In the genomic region with DNA sequence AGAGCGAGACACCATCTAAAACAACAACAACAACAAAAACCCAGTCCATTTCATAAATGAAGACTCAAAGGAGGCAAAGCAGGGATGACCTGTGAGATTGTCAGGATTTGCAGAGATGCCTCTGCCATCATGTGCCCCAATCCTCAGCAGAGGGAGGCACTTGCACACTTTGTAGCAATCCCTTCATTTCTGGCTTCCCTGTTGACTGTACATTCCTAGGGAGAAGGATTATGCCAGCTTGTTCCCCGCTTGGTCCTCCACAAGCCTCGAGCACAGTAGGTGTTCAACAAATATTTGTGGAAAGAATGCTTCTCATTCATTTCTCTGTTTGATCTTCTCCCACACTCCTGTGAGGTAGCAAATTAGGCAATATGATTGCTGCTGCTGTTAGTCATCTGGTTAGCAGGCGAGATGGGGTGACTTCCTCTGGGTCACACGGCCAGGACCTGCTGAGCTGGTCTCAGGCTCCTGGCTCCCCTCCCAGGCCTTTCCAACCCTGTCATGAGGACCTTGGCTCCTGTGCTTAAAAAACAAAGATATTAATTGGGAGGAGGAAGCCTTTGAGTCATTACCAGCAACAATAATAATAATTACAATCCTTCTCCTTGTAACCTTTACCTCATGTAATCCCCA, we compare ENCODE assay signal across 1 cellular context.
TF ChIP-seq lines count a peak whose summit lies in the region.

No MANE protein-coding gene starts in this region.

TF ChIP-seq in HepG2, 621 proteins besides CTCF, POLR2A, EP300 and RAD21 (continued from another document and continues in another):
- TF ChIP-seq, protein P1, sequence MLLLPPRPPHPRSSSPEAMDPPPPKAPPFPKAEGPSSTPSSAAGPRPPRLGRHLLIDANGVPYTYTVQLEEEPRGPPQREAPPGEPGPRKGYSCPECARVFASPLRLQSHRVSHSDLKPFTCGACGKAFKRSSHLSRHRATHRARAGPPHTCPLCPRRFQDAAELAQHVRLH (CRISPR knock-in tag; IDR thresholded peaks at IDR 0.05; ENCODE audit: borderline replicate concordance, low read depth) = 0 out of 2 replicates have a peak, but pooled peaks have one; percentile 33
- TF ChIP-seq NFKB2 (CRISPR knock-in tag; IDR thresholded peaks at IDR 0.05; ENCODE audit: borderline replicate concordance) (no peak), NCOA5 (CRISPR knock-in tag; IDR thresholded peaks at IDR 0.05) (no peak), ZNF598 (CRISPR knock-in tag; IDR thresholded peaks at IDR 0.05; ENCODE audit: borderline replicate concordance) (no peak), ZNF251 (CRISPR knock-in tag; IDR thresholded peaks at IDR 0.05) (no peak), TMF1 (CRISPR knock-in tag; IDR thresholded peaks at IDR 0.05; ENCODE audit: low read depth) (no peak), ASH2L (IDR thresholded peaks at IDR 0.05; ENCODE audit: insufficient read length, low read depth, low read length) (no peak), CHCHD3 (CRISPR knock-in tag; IDR thresholded peaks at IDR 0.05) (no peak), RBAK (CRISPR knock-in tag; IDR thresholded peaks at IDR 0.05) (no peak), NR3C1 (CRISPR knock-in tag; IDR thresholded peaks at IDR 0.05) (no peak), ZNF160 (CRISPR knock-in tag; IDR thresholded peaks at IDR 0.05) (no peak), FOXK1 (CRISPR knock-in tag; IDR thresholded peaks at IDR 0.05; ENCODE audit: borderline replicate concordance, low read depth) (peak; percentile 66; the same call in 1 of the 2 replicates), TRIM24 (CRISPR knock-in tag; IDR thresholded peaks at IDR 0.05) (peak; percentile 64; the same call in 1 of the 2 replicates), ZNF891 (CRISPR knock-in tag; IDR thresholded peaks at IDR 0.05) (no peak), SALL1 (CRISPR knock-in tag; IDR thresholded peaks at IDR 0.05) (peak; percentile 84), KDM1A (CRISPR knock-in tag; IDR thresholded peaks at IDR 0.05) (peak; percentile 54; the same call in 1 of the 2 replicates), MAF1 (CRISPR knock-in tag; IDR thresholded peaks at IDR 0.05; ENCODE audit: borderline replicate concordance) (no peak), HNF4G (IDR thresholded peaks at IDR 0.05; ENCODE audit: borderline replicate concordance, low read depth, low read length) (peak; percentile 25; the same call in 1 of the 2 replicates), HNF4G (CRISPR knock-in tag; IDR thresholded peaks at IDR 0.05; ENCODE audit: borderline replicate concordance, low read depth) (no peak), ZBTB7A (CRISPR knock-in tag; IDR thresholded peaks at IDR 0.05) (no peak), SKI (IDR thresholded peaks at IDR 0.05; ENCODE audit: partially characterized antibody) (peak; percentile 23), SNAI1 (CRISPR knock-in tag; IDR thresholded peaks at IDR 0.05; ENCODE audit: borderline replicate concordance) (no peak; the same call in 1 of the 2 replicates), PHF5A (CRISPR knock-in tag; IDR thresholded peaks at IDR 0.05; ENCODE audit: low read depth, unreplicated experiment) (peak; percentile 64), SMAD3 (CRISPR knock-in tag; IDR thresholded peaks at IDR 0.05) (peak; percentile 76; the same call in 1 of the 2 replicates), ARHGAP35 (CRISPR knock-in tag; IDR thresholded peaks at IDR 0.05; ENCODE audit: borderline replicate concordance) (no peak), ATRX (CRISPR knock-in tag; IDR thresholded peaks at IDR 0.05; ENCODE audit: borderline replicate concordance) (no peak), RFXAP (CRISPR knock-in tag; IDR thresholded peaks at IDR 0.05; ENCODE audit: borderline replicate concordance) (no peak; the same call in 1 of the 2 replicates), ZKSCAN5 (CRISPR knock-in tag; IDR thresholded peaks at IDR 0.05) (no peak), TBP (CRISPR knock-in tag; IDR thresholded peaks at IDR 0.05) (no peak), MEIS1 (CRISPR knock-in tag; IDR thresholded peaks at IDR 0.05; ENCODE audit: borderline replicate concordance) (no peak), SRSF1 (optimal IDR thresholded peaks at IDR 0.05; ENCODE audit: low read depth, low read length) (no peak), POLR2AphosphoS2 (IDR thresholded peaks at IDR 0.05; ENCODE audit: low read depth, low read length) (no peak), ARID2 (CRISPR knock-in tag; IDR thresholded peaks at IDR 0.05; ENCODE audit: borderline replicate concordance) (peak; percentile 86; the same call in 1 of the 2 replicates), TOE1 (CRISPR knock-in tag; IDR thresholded peaks at IDR 0.05) (no peak), ZNF644 (CRISPR knock-in tag; IDR thresholded peaks at IDR 0.05; ENCODE audit: low read depth) (peak; percentile 78), ZNF660 (CRISPR knock-in tag; IDR thresholded peaks at IDR 0.05; ENCODE audit: borderline replicate concordance, low read depth) (no peak)
- TF ChIP-seq, protein P2, sequence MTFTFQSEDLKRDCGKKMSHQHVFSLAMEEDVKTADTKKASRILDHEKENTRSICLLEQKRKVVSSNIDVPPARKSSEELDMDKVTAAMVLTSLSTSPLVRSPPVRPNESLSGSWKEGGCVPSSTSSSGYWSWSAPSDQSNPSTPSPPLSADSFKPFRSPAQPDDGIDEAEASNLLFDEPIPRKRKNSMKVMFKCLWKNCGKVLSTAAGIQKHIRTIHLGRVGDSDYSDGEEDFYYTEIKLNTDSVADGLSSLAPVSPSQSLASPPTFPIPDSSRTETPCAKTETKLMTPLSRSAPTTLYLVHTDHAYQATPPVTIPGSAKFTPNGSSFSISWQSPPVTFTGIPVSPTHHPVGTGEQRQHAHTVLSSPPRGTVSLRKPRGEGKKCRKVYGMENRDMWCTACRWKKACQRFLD (CRISPR knock-in tag; IDR thresholded peaks at IDR 0.05; ENCODE audit: borderline replicate concordance) = no peak
- TF ChIP-seq, protein P3, sequence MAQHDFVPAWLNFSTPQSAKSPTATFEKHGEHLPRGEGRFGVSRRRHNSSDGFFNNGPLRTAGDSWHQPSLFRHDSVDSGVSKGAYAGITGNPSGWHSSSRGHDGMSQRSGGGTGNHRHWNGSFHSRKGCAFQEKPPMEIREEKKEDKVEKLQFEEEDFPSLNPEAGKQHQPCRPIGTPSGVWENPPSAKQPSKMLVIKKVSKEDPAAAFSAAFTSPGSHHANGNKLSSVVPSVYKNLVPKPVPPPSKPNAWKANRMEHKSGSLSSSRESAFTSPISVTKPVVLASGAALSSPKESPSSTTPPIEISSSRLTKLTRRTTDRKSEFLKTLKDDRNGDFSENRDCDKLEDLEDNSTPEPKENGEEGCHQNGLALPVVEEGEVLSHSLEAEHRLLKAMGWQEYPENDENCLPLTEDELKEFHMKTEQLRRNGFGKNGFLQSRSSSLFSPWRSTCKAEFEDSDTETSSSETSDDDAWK (CRISPR knock-in tag; IDR thresholded peaks at IDR 0.05) = no peak
- TF ChIP-seq, protein P4, sequence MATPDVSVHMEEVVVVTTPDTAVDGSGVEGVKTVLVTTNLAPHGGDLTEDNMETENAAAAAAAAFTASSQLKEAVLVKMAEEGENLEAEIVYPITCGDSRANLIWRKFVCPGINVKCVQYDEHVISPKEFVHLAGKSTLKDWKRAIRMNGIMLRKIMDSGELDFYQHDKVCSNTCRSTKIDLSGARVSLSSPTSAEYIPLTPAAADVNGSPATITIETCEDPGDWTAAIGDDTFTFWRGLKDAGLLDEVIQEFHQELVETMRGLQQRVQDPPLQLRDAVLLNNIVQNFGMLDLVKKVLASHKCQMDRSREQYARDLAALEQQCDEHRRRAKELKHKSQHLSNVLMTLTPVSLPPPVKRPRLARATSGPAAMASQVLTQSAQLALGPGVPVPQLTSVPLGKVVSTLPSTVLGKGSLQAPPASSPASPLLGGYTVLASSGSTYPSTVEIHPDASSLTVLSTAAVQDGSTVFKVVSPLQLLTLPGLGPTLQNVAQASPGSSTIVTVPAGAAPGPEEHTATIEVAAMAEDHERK (CRISPR knock-in tag; IDR thresholded peaks at IDR 0.05; ENCODE audit: low read depth) = no peak
- TF ChIP-seq, protein P5, sequence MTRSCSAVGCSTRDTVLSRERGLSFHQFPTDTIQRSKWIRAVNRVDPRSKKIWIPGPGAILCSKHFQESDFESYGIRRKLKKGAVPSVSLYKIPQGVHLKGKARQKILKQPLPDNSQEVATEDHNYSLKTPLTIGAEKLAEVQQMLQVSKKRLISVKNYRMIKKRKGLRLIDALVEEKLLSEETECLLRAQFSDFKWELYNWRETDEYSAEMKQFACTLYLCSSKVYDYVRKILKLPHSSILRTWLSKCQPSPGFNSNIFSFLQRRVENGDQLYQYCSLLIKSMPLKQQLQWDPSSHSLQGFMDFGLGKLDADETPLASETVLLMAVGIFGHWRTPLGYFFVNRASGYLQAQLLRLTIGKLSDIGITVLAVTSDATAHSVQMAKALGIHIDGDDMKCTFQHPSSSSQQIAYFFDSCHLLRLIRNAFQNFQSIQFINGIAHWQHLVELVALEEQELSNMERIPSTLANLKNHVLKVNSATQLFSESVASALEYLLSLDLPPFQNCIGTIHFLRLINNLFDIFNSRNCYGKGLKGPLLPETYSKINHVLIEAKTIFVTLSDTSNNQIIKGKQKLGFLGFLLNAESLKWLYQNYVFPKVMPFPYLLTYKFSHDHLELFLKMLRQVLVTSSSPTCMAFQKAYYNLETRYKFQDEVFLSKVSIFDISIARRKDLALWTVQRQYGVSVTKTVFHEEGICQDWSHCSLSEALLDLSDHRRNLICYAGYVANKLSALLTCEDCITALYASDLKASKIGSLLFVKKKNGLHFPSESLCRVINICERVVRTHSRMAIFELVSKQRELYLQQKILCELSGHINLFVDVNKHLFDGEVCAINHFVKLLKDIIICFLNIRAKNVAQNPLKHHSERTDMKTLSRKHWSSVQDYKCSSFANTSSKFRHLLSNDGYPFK (CRISPR knock-in tag; IDR thresholded peaks at IDR 0.05; ENCODE audit: borderline replicate concordance) = no peak
- TF ChIP-seq, protein P6, sequence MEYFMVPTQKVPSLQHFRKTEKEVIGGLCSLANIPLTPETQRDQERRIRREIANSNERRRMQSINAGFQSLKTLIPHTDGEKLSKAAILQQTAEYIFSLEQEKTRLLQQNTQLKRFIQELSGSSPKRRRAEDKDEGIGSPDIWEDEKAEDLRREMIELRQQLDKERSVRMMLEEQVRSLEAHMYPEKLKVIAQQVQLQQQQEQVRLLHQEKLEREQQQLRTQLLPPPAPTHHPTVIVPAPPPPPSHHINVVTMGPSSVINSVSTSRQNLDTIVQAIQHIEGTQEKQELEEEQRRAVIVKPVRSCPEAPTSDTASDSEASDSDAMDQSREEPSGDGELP (IDR thresholded peaks at IDR 0.05; ENCODE audit: borderline replicate concordance, low read depth) = peak; percentile 87; the same call in 1 of the 2 replicates
- TF ChIP-seq, protein P7, sequence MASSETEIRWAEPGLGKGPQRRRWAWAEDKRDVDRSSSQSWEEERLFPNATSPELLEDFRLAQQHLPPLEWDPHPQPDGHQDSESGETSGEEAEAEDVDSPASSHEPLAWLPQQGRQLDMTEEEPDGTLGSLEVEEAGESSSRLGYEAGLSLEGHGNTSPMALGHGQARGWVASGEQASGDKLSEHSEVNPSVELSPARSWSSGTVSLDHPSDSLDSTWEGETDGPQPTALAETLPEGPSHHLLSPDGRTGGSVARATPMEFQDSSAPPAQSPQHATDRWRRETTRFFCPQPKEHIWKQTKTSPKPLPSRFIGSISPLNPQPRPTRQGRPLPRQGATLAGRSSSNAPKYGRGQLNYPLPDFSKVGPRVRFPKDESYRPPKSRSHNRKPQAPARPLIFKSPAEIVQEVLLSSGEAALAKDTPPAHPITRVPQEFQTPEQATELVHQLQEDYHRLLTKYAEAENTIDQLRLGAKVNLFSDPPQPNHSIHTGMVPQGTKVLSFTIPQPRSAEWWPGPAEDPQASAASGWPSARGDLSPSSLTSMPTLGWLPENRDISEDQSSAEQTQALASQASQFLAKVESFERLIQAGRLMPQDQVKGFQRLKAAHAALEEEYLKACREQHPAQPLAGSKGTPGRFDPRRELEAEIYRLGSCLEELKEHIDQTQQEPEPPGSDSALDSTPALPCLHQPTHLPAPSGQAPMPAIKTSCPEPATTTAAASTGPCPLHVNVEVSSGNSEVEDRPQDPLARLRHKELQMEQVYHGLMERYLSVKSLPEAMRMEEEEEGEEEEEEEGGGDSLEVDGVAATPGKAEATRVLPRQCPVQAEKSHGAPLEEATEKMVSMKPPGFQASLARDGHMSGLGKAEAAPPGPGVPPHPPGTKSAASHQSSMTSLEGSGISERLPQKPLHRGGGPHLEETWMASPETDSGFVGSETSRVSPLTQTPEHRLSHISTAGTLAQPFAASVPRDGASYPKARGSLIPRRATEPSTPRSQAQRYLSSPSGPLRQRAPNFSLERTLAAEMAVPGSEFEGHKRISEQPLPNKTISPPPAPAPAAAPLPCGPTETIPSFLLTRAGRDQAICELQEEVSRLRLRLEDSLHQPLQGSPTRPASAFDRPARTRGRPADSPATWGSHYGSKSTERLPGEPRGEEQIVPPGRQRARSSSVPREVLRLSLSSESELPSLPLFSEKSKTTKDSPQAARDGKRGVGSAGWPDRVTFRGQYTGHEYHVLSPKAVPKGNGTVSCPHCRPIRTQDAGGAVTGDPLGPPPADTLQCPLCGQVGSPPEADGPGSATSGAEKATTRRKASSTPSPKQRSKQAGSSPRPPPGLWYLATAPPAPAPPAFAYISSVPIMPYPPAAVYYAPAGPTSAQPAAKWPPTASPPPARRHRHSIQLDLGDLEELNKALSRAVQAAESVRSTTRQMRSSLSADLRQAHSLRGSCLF (CRISPR knock-in tag; IDR thresholded peaks at IDR 0.05; ENCODE audit: borderline replicate concordance) = no peak
- TF ChIP-seq, protein P8, sequence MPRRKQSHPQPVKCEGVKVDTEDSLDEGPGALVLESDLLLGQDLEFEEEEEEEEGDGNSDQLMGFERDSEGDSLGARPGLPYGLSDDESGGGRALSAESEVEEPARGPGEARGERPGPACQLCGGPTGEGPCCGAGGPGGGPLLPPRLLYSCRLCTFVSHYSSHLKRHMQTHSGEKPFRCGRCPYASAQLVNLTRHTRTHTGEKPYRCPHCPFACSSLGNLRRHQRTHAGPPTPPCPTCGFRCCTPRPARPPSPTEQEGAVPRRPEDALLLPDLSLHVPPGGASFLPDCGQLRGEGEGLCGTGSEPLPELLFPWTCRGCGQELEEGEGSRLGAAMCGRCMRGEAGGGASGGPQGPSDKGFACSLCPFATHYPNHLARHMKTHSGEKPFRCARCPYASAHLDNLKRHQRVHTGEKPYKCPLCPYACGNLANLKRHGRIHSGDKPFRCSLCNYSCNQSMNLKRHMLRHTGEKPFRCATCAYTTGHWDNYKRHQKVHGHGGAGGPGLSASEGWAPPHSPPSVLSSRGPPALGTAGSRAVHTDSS (CRISPR knock-in tag; conservative IDR thresholded peaks at IDR 0.05) = no peak
- TF ChIP-seq, protein P9, sequence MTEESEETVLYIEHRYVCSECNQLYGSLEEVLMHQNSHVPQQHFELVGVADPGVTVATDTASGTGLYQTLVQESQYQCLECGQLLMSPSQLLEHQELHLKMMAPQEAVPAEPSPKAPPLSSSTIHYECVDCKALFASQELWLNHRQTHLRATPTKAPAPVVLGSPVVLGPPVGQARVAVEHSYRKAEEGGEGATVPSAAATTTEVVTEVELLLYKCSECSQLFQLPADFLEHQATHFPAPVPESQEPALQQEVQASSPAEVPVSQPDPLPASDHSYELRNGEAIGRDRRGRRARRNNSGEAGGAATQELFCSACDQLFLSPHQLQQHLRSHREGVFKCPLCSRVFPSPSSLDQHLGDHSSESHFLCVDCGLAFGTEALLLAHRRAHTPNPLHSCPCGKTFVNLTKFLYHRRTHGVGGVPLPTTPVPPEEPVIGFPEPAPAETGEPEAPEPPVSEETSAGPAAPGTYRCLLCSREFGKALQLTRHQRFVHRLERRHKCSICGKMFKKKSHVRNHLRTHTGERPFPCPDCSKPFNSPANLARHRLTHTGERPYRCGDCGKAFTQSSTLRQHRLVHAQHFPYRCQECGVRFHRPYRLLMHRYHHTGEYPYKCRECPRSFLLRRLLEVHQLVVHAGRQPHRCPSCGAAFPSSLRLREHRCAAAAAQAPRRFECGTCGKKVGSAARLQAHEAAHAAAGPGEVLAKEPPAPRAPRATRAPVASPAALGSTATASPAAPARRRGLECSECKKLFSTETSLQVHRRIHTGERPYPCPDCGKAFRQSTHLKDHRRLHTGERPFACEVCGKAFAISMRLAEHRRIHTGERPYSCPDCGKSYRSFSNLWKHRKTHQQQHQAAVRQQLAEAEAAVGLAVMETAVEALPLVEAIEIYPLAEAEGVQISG (CRISPR knock-in tag; IDR thresholded peaks at IDR 0.05) = peak; percentile 40; the same call in 1 of the 2 replicates
